Comparison of ENCODE assay signal across 10 cellular contexts in the genomic region with DNA sequence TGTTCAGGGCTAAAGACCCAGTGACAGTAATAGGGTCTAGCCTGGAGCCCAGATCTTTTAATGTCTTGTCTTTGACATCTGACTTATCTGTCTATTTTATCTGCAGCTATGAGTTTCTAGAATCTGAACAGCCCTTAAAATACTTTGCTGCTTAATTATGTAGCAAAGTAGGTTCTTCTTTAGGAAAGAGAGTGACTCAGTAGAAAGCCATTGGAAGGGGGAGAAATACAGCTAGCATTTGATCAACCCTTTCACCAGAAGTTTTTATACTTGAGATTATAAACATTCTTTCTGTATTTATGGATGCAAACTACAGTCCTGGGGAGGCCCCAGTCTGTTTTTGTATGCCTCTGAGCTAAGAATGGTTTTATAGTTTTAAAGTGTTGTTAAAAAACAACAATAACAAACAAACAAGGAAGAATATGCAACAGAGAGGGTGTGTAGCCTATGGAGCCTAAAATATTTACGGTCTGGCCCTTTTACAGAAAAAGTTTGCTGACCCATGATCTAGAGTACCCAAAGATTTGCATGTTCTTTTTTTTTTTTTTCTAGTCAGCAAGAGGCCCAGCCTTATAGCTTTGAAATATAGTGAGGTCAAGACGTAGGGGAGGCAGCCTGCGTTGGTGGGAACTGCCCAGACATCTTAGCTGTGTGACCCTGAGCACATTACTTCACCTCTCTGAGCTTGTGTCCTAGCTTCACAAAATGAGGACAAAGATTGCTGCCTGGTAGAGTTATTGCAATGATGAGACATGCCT. TPM values are rescaled to one million over a fixed set of nuclear protein-coding genes. Genes with fewer than 3 reads are reported as not detected.
A peak's percentile ranks its signal among the peaks of the same experiment; 100 is the strongest.
DNase-seq lines count a peak whose midpoint lies in the region; ATAC-seq and TF ChIP-seq lines count a peak whose summit lies in the region.
"Had no signal": no experiment of that assay in that cellular context is flagged by ENCODE, and none has a peak within 500 bp of the region (broad histone marks: within the 10 kb centered on the region; RNA-seq: fewer than 3 reads in every experiment).

No MANE protein-coding gene starts in this region.

- TF ChIP-seq EP300 in transverse colon (IDR thresholded peaks at IDR 0.05; ENCODE audit: low read depth), result no peak

- TF ChIP-seq POLR2A in transverse colon (IDR thresholded peaks at IDR 0.05), result no peak

- TF ChIP-seq CTCF in RWPE1 (conservative IDR thresholded peaks at IDR 0.05; ENCODE audit: low read depth) (no peak), transverse colon (IDR thresholded peaks at IDR 0.05) (no peak)

- H3K27ac ChIP-seq in RWPE1 (peak overlapping the region; percentile 98), transverse colon (peak overlapping the region; percentile 95 to 98 (median 96))

- peak overlapping the region; percentile 85 for H3K27ac Mint-ChIP-seq in dendritic cell treated with granulocyte-macrophage colony-stimulating factor and Interleukin-4, amounts not matched to agents 40 ng/mL and 50 ng/mL, for 4 days
- H3K27ac Mint-ChIP-seq: activated CD4-positive, alpha-beta T cell treated with anti-CD3 and anti-CD28 coated beads, Interleukin-2, amount 10 ng/mL, durations not matched to agents 7 days and 5 days had no signal

- H3K36me3 Mint-ChIP-seq in dendritic cell treated with granulocyte-macrophage colony-stimulating factor and Interleukin-4, amounts not matched to agents 40 ng/mL and 50 ng/mL, for 4 days (ENCODE audit: low read depth), result peaks cover 76% of the 10 kb centered on the region

- H3K4me1 Mint-ChIP-seq in dendritic cell treated with granulocyte-macrophage colony-stimulating factor and Interleukin-4, amounts not matched to agents 40 ng/mL and 50 ng/mL, for 4 days (ENCODE audit: low read depth), result peaks cover 86% of the 10 kb centered on the region

- intact Hi-C loops in dendritic cell treated with granulocyte-macrophage colony-stimulating factor and Interleukin-4, amounts not matched to agents 40 ng/mL and 50 ng/mL, for 4 days (cut with micrococcal nuclease), result no loop called here
- intact Hi-C loops in transverse colon (cut with DNase I; ENCODE audit: low total_unique reads), result no loop called here

- WGBS in transverse colon (ENCODE audit: low coverage in 1 of 2), 2 donors, result 55 to 59% methylated on average over 3 of the region's 3 CpGs

- no peaks in the 10 kb centered on the region for H3K27me3 Mint-ChIP-seq in dendritic cell treated with granulocyte-macrophage colony-stimulating factor and Interleukin-4, amounts not matched to agents 40 ng/mL and 50 ng/mL, for 4 days
- H3K27me3 Mint-ChIP-seq: activated CD4-positive, alpha-beta T cell treated with anti-CD3 and anti-CD28 coated beads, Interleukin-2, amount 10 ng/mL, durations not matched to agents 7 days and 5 days had no signal

- H3K9me3 Mint-ChIP-seq in dendritic cell treated with granulocyte-macrophage colony-stimulating factor and Interleukin-4, amounts not matched to agents 40 ng/mL and 50 ng/mL, for 4 days, result no peaks in the 10 kb centered on the region
- H3K9me3 Mint-ChIP-seq: activated CD4-positive, alpha-beta T cell treated with anti-CD3 and anti-CD28 coated beads, Interleukin-2, amount 10 ng/mL, durations not matched to agents 7 days and 5 days had no signal

- peaks cover 72% of the 10 kb centered on the region for H3K4me1 ChIP-seq in mucosa of stomach (ENCODE audit: control insufficient read depth, insufficient read depth, low read length)
- H3K4me1 ChIP-seq in transverse colon, result peaks cover 47 to 94% (median 83%) of the 10 kb centered on the region in 4 donors

- H3K4me3 ChIP-seq in mucosa of stomach (ENCODE audit: low read length), result no peak overlapping the region
- H3K4me3 ChIP-seq in transverse colon, result no peak overlapping the region

- H3K36me3 ChIP-seq in mucosa of stomach (ENCODE audit: control insufficient read depth, insufficient read depth, low read length), result peaks cover 8% of the 10 kb centered on the region
- no peaks in the 10 kb centered on the region for H3K36me3 ChIP-seq in transverse colon

- no peak for ATAC-seq in HG02885 (IDR thresholded peaks at IDR 0.05; ENCODE audit: poor library complexity, unreplicated experiment)

- H3K27me3 ChIP-seq in mucosa of stomach (ENCODE audit: control insufficient read depth, insufficient read depth, low read length) (no peaks in the 10 kb centered on the region), transverse colon (no peaks in the 10 kb centered on the region)

- in situ Hi-C loops in transverse colon (cut with MboI; ENCODE audit: low pct_ligation_motif_present in 1 of 4, low pct_unique_long_range_greater_than_20kb in 1 of 4, low sequenced_read_pairs in 3 of 4), result no loop called here

- DNase-seq in RWPE1 (ENCODE audit: low spot score), result no peak
- DNase-seq in transverse colon, result no peak
- no peak for DNase-seq in AG08396 (ENCODE audit: low spot score)
- DNase-seq in NCI-H1436 treated with DMSO at 0.1 percent for 48 hours (lab: John Stamatoyannopoulos, UW), result no peak
- DNase-seq in NCI-H82 (lab: John Stamatoyannopoulos, UW), result no peak
- DNase-seq: activated CD4-positive, alpha-beta T cell treated with anti-CD3 and anti-CD28 coated beads, Interleukin-2, amount 10 ng/mL, durations not matched to agents 7 days and 5 days; SIG-M5 had no signal

- H3K4me3 Mint-ChIP-seq in dendritic cell treated with granulocyte-macrophage colony-stimulating factor and Interleukin-4, amounts not matched to agents 40 ng/mL and 50 ng/mL, for 4 days, result peak overlapping the region; percentile 43
- H3K4me3 Mint-ChIP-seq: activated CD4-positive, alpha-beta T cell treated with anti-CD3 and anti-CD28 coated beads, Interleukin-2, amount 10 ng/mL, durations not matched to agents 7 days and 5 days had no signal

- peak overlapping the region; percentile 25 for H3K9ac ChIP-seq in mucosa of stomach (ENCODE audit: low read length)

- no peaks in the 10 kb centered on the region for H3K9me3 ChIP-seq in mucosa of stomach (ENCODE audit: control insufficient read depth, low read length)
- no peaks in the 10 kb centered on the region for H3K9me3 ChIP-seq in transverse colon

- CTCF ChIA-PET in RWPE1 (lab: Yijun Ruan, JAX), result interaction anchor here (0.7 to 2.5 kb wide), 12 partner anchors 9 to 123 kb away, joined by 3 to 31 read pairs (median 6); a partner anchor contains a TSS

- POLR2A ChIA-PET in RWPE1 (lab: Yijun Ruan, JAX; ENCODE audit: low non-redundant PET), result interaction anchor here (0.7 to 1.4 kb wide), 4 partner anchors 9 to 62 kb away, joined by 4 to 14 read pairs (median 6); a partner anchor contains a TSS

RNA-seq across cellular contexts. Expression of a gene that starts 9.7 kb away (rescaled TPM):
- 100 to 1,000 TPM; 628 to 986 (median 782) TPM for total RNA-seq in transverse colon
